In the genomic region with DNA sequence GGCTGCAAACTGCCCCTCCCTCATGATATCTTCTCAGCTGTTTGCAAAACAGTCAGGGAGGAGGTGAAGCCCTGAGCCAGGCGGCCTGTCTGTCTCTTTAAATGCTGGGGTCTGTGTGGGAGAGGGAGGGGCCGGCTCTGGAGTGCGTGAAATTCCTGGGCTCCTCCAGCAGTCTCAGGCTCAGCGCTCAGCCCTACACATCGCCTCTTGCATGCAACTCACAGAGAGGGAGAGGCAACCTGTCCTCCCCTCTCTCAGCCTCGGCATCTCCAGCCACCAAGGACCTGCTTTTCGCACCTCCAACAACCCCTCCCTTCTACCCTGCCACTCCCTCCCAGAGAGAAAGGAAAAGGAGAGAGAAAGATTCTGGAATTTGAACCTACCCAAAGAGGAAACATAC, we compare ENCODE assay signal across 11 cellular contexts. TPM values are rescaled to one million over a fixed set of nuclear protein-coding genes. Genes with fewer than 3 reads are reported as not detected.
DNase-seq lines count a peak whose midpoint lies in the region; ATAC-seq and TF ChIP-seq lines count a peak whose summit lies in the region.
"Had no signal": no experiment of that assay in that cellular context is flagged by ENCODE, and none has a peak within 500 bp of the region (broad histone marks: within the 10 kb centered on the region; RNA-seq: fewer than 3 reads in every experiment).

Gene NRXN3 (plus strand): TSS at position 171 of the 400 bp plus-strand sequence. CDS start 72,721 bp downstream, outside the sequence.

- H2BK5ac ChIP-seq in mesendoderm (ENCODE audit: low read length): no peak within 1 kb of the TSS

- no peaks in the 10 kb centered on the region for H3F3A ChIP-seq in SK-N-SH (replicated peaks; ENCODE audit: insufficient read depth)

- no peak within 1 kb of the TSS for H3K4ac ChIP-seq in mesendoderm (ENCODE audit: low read depth, low read length)

- H2BK15ac ChIP-seq in mesendoderm (replicated peaks; ENCODE audit: low read depth): no peak within 1 kb of the TSS

- 6% methylated on average over 6 of the region's 7 CpGs for WGBS in SK-N-SH (ENCODE audit: low lambda C conversion rate)
- no CpG with 5 or more reads among the region's 7 CpGs for WGBS in mesendoderm (ENCODE audit: extremely low coverage, insufficient coverage, low lambda C conversion rate)

- H4K5ac ChIP-seq in mesendoderm (ENCODE audit: low read length): no peak within 1 kb of the TSS

- POLR2A ChIA-PET in SK-N-SH (lab: Yijun Ruan, JAX): no interaction called here

- H3K79me2 ChIP-seq in SK-N-SH (ENCODE audit: insufficient read depth) (no peaks in the 10 kb centered on the region), mesendoderm (ENCODE audit: control insufficient read depth, insufficient read depth, low read length) (no peaks in the 10 kb centered on the region)

- H3K9me3 ChIP-seq in SK-N-SH (no peaks in the 10 kb centered on the region), upper lobe of right lung (no peaks in the 10 kb centered on the region)

- H4K20me1 ChIP-seq in SK-N-SH (ENCODE audit: insufficient read depth): no peaks in the 10 kb centered on the region

- H3K4me3 ChIP-seq in SK-N-SH (ENCODE audit: low read depth in 2 of 2, low read length in 1 of 2): no peak within 1 kb of the TSS; a peak in 1 of 4 replicates
- H3K4me3 ChIP-seq in choroid plexus epithelial cell (ENCODE audit: low read depth, low read length): no peak within 1 kb of the TSS
- H3K4me3 ChIP-seq in mesendoderm (ENCODE audit: low read length): no peak within 1 kb of the TSS
- peak within 1 kb of the TSS; percentile 12 for H3K4me3 ChIP-seq in upper lobe of right lung

- H3K18ac ChIP-seq in mesendoderm (ENCODE audit: low read length): no peak within 1 kb of the TSS

- H3K9me2 ChIP-seq in SK-N-SH: no peaks in the 10 kb centered on the region

- TF ChIP-seq CTCF in SK-N-SH (IDR thresholded peaks at IDR 0.05): no peak
- TF ChIP-seq CTCF in choroid plexus epithelial cell (conservative IDR thresholded peaks at IDR 0.05; ENCODE audit: low read depth, low read length): no peak
- no peak for TF ChIP-seq CTCF in upper lobe of right lung (IDR thresholded peaks at IDR 0.05)

- H3K27me3 ChIP-seq in SK-N-SH (ENCODE audit: insufficient read depth) (no peaks in the 10 kb centered on the region), mesendoderm (ENCODE audit: insufficient read depth, low read length, poor library complexity) (no peaks in the 10 kb centered on the region), upper lobe of right lung (no peaks in the 10 kb centered on the region)

- no peak within 1 kb of the TSS for H3K9ac ChIP-seq in SK-N-SH
- peak within 1 kb of the TSS; percentile 46 for H3K9ac ChIP-seq in mesendoderm (ENCODE audit: low read length)

- H4K8ac ChIP-seq in mesendoderm (ENCODE audit: low read depth, low read length): no peak within 1 kb of the TSS

- no peaks in the 10 kb centered on the region for H3K79me1 ChIP-seq in mesendoderm (ENCODE audit: low read length)

- no peak within 1 kb of the TSS for H3K27ac ChIP-seq in SK-N-SH (ENCODE audit: low read depth in 2 of 2, low read length in 1 of 2)
- H3K27ac ChIP-seq in mesendoderm (ENCODE audit: low read depth, low read length): no peak within 1 kb of the TSS
- no peak within 1 kb of the TSS for H3K27ac ChIP-seq in upper lobe of right lung

- H2AK5ac ChIP-seq in mesendoderm (ENCODE audit: low read length): no peak within 1 kb of the TSS

- no peak within 1 kb of the TSS for H3K23ac ChIP-seq in mesendoderm (ENCODE audit: low read length)

- CTCF ChIA-PET in SK-N-SH (lab: Yijun Ruan, JAX): interaction anchor here (0.6 to 1.5 kb wide), 4 partner anchors 12 to 528 kb away, joined by 3 to 7 read pairs (median 4); no protein-coding TSS in a partner anchor

- DNase-seq in SK-N-SH (peak; percentile 73), choroid plexus epithelial cell (ENCODE audit: low read depth) (peak; percentile 6), mesendoderm (peak; percentile 92), upper lobe of right lung (no peak)
- DNase-seq: activated CD4-positive, alpha-beta T cell treated with anti-CD3 and anti-CD28 coated beads, Interleukin-2, amount 50 U/mL, for 4 hours; immature natural killer cell; stimulated activated CD4-positive, alpha-beta T cell treated with anti-CD3 and anti-CD28 coated beads, Interleukin-15, amount 100 ng/mL, for 24 hours had no signal

- H3K36me3 ChIP-seq in SK-N-SH (replicated peaks in 1 of 2; ENCODE audit: control insufficient read depth in 1 of 2, insufficient read depth in 2 of 2, low read length in 1 of 2) (no peaks in the 10 kb centered on the region), mesendoderm (ENCODE audit: control insufficient read depth, insufficient read depth, low read length) (no peaks in the 10 kb centered on the region), upper lobe of right lung (no peaks in the 10 kb centered on the region)

- TF ChIP-seq RAD21 in SK-N-SH (IDR thresholded peaks at IDR 0.05; ENCODE audit: low read length): no peak

- TF ChIP-seq EP300 in SK-N-SH (IDR thresholded peaks at IDR 0.05; ENCODE audit: borderline replicate concordance in 1 of 2, low read depth in 1 of 2, low read length in 1 of 2): no peak

- H2AFZ ChIP-seq in SK-N-SH (ENCODE audit: low read depth): no peak within 1 kb of the TSS

- ATAC-seq in SK-N-SH treated with all-trans-retinoic acid at 6 μM for 48 hours (no peak), upper lobe of right lung (peak; percentile 68), HG03139 (IDR thresholded peaks at IDR 0.05; ENCODE audit: unreplicated experiment) (no peak), HG03280 (IDR thresholded peaks at IDR 0.05; ENCODE audit: unreplicated experiment) (no peak), GM18870 (IDR thresholded peaks at IDR 0.05; ENCODE audit: unreplicated experiment) (no peak)

- intact Hi-C loops in upper lobe of right lung (cut with DNase I): no loop called here

- H2BK120ac ChIP-seq in mesendoderm (ENCODE audit: low read depth, low read length): no peak within 1 kb of the TSS

- peaks cover 0 to 2% of the 10 kb centered on the region in 2 experiments; a peak in 1 of 4 replicates for H3K4me1 ChIP-seq in SK-N-SH (ENCODE audit: control insufficient read depth in 1 of 2, insufficient read depth in 2 of 2, low read depth in 1 of 2, low read length in 1 of 2)
- peaks cover 4% of the 10 kb centered on the region for H3K4me1 ChIP-seq in mesendoderm (ENCODE audit: control insufficient read depth, low read depth, low read length)
- no peaks in the 10 kb centered on the region for H3K4me1 ChIP-seq in upper lobe of right lung

- no peak within 1 kb of the TSS for H3K4me2 ChIP-seq in SK-N-SH
- peak within 1 kb of the TSS; percentile 54 for H3K4me2 ChIP-seq in mesendoderm (ENCODE audit: low read length)

- peak within 1 kb of the TSS; percentile 73 for H3K56ac ChIP-seq in mesendoderm (ENCODE audit: low read length)

TF ChIP-seq in SK-N-SH, 30 proteins besides CTCF, POLR2A, EP300 and RAD21 (continues in another document):
- TF ChIP-seq PBX3 (IDR thresholded peaks at IDR 0.05) (no peak), SMC3 (IDR thresholded peaks at IDR 0.05; ENCODE audit: low read depth, low read length) (no peak), FOSL2 (IDR thresholded peaks at IDR 0.05; ENCODE audit: borderline replicate concordance, low read depth) (no peak), ELF1 (IDR thresholded peaks at IDR 0.05) (no peak), TAF1 (IDR thresholded peaks at IDR 0.05; ENCODE audit: borderline replicate concordance, low read depth, low read length) (no peak), SIN3A (IDR thresholded peaks at IDR 0.05; ENCODE audit: borderline replicate concordance, low read depth, low read length) (no peak), RFX5 (IDR thresholded peaks at IDR 0.05; ENCODE audit: low read length) (no peak), MXI1 (IDR thresholded peaks at IDR 0.05; ENCODE audit: low read depth, low read length) (no peak)

TF ChIP-seq in SK-N-SH treated with all-trans-retinoic acid at 6 μM for 48 hours, 23 proteins besides CTCF, POLR2A, EP300 and RAD21:
- TF ChIP-seq ARNTL (CRISPR knock-in tag; IDR thresholded peaks at IDR 0.05; ENCODE audit: borderline replicate concordance, low read depth) (no peak), OSR1 (CRISPR knock-in tag; IDR thresholded peaks at IDR 0.05) (no peak), TCF4 (CRISPR knock-in tag; IDR thresholded peaks at IDR 0.05; ENCODE audit: borderline replicate concordance) (no peak), TOX (CRISPR knock-in tag; IDR thresholded peaks at IDR 0.05; ENCODE audit: borderline replicate concordance) (no peak), ZFP30 (CRISPR knock-in tag; IDR thresholded peaks at IDR 0.05) (no peak), ZFP3 (CRISPR knock-in tag; IDR thresholded peaks at IDR 0.05) (no peak), CSDC2 (CRISPR knock-in tag; IDR thresholded peaks at IDR 0.05) (no peak), ESRRG (CRISPR knock-in tag; IDR thresholded peaks at IDR 0.05) (no peak), SNAI2 (CRISPR knock-in tag; IDR thresholded peaks at IDR 0.05) (no peak)

RNA-seq across cellular contexts. Expression of gene NRXN3, which starts in this region (rescaled TPM):
- polyA plus RNA-seq in SK-N-SH (2012; rRNA removed): 1.3 and 1.6 TPM in 2 replicates
- 1.1 and 1.4 TPM in 2 replicates for polyA plus RNA-seq in SK-N-SH (2012; cell fraction: cytosol; rRNA removed)
- polyA plus RNA-seq in SK-N-SH (2012; cell fraction: nucleus; rRNA removed): 2.3 and 3.2 TPM in 2 replicates
- 1.1 TPM for polyA plus RNA-seq in mesendoderm (2013, experiment 1 of 2)
- polyA plus RNA-seq in mesendoderm (2013, experiment 2 of 2): 1.2 TPM
- total RNA-seq in upper lobe of right lung: 10.0 TPM
- polyA plus RNA-seq: immature natural killer cell had no signal
